1 cellular context compared by ENCODE assay signal in genomic region chr4:76454073-76454472, GRCh38.
A peak's percentile ranks its signal among the peaks of the same experiment; 100 is the strongest.
TF ChIP-seq lines count a peak whose summit lies in the region.

No MANE protein-coding gene starts in this region.

TF ChIP-seq in liver, 16 proteins besides CTCF, POLR2A, EP300 and RAD21:
- TF ChIP-seq SP1 (IDR thresholded peaks at IDR 0.05) (peak; percentile 19), RXRA (IDR thresholded peaks at IDR 0.05) (peak; percentile 52 to 60), MAX (IDR thresholded peaks at IDR 0.05) (peak; percentile 32), HNF4A (conservative IDR thresholded peaks at IDR 0.05) (peak; percentile 48 to 73), YY1 (IDR thresholded peaks at IDR 0.05) (peak; percentile 60)
